ENCODE assay signal across 1 cellular context in genomic region chr6:163341671-163342070, GRCh38.
TF ChIP-seq lines count a peak whose summit lies in the region.

No MANE protein-coding gene starts in this region.

TF ChIP-seq in K562, 482 proteins besides CTCF, POLR2A, EP300 and RAD21 (continued from another document):
- TF ChIP-seq SMARCC2 (IDR thresholded peaks at IDR 0.05; ENCODE audit: low read depth): no peak
- TF ChIP-seq ZNF217 (CRISPR knock-in tag; IDR thresholded peaks at IDR 0.05): no peak
- no peak for TF ChIP-seq ID3 (CRISPR knock-in tag; IDR thresholded peaks at IDR 0.05)
- no peak for TF ChIP-seq ID3 (tag; IDR thresholded peaks at IDR 0.05)
- no peak for TF ChIP-seq BRF1 (IDR thresholded peaks at IDR 0.05; ENCODE audit: borderline replicate concordance, extremely low read depth, insufficient read length)
- no peak for TF ChIP-seq AFF1 (IDR thresholded peaks at IDR 0.05; ENCODE audit: low read depth in 1 of 2, partially characterized antibody in 2 of 2)
